20 cellular contexts compared by ENCODE assay signal in the genomic region with DNA sequence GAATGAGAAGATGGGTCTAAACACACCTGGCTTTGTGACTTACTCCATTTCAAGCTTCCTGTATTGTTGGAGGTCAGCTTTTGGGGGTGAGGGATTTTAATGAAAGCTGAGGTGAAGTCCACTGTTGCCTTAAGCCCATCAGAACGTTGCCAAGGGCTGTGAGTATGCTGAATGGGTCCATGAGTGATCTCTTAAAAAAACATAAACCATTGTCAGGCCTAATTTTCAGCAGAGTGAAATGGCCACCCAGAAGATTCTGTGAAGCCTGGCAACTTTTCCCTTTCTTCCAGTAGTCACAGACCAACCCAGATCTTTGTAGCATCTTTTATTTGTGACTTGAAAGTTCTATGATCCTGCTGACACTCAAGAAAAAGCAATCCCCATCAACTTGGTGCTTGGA.
DNase-seq lines count a peak whose midpoint lies in the region; ATAC-seq and TF ChIP-seq lines count a peak whose summit lies in the region.
"Had no signal": no experiment of that assay in that cellular context is flagged by ENCODE, and none has a peak within 500 bp of the region (broad histone marks: within the 10 kb centered on the region; RNA-seq: fewer than 3 reads in every experiment).

No MANE protein-coding gene starts in this region.

- H3K9me3 Mint-ChIP-seq in CD8-positive, alpha-beta memory T cell = no peaks in the 10 kb centered on the region

- in situ Hi-C loops in brain microvascular endothelial cell (cut with HindIII; ENCODE audit: low pct_ligation_motif_present, low sequenced_read_pairs) (no loop called here), gastrocnemius medialis (cut with MboI; ENCODE audit: low sequenced_read_pairs in 4 of 4) (no loop called here)

- H3K4me3 Mint-ChIP-seq in CD8-positive, alpha-beta memory T cell = no peak overlapping the region
- H3K4me3 Mint-ChIP-seq: activated naive CD4-positive, alpha-beta T cell treated with anti-CD3 and anti-CD28 coated beads, Interleukin-2, amount 10 ng/mL, durations not matched to agents 7 days and 5 days; T-helper 1 cell treated with Interleukin-12 subunit alpha and Interleukin-12 subunit beta and Interleukin-4 antibody, amounts not matched to agents 30 μg/mL and 1 μg/mL, for 36 hours had no signal

- CTCF ChIA-PET in CD8-positive, alpha-beta memory T cell (lab: Charles Lee) = interaction anchor here (1.0 kb wide), 1 partner anchor 114 kb away, joined by 3 read pairs; no protein-coding TSS in a partner anchor

- no peaks in the 10 kb centered on the region for H3K9me3 ChIP-seq in CD8-positive, alpha-beta memory T cell (ENCODE audit: low read length)
- no peaks in the 10 kb centered on the region for H3K9me3 ChIP-seq in KOPT-K1 (ENCODE audit: insufficient read depth, low read length, poor library complexity, severe bottlenecking)
- H3K9me3 ChIP-seq in gastrocnemius medialis = no peaks in the 10 kb centered on the region
- no peaks in the 10 kb centered on the region for H3K9me3 ChIP-seq in stomach
- H3K9me3 ChIP-seq: esophagus squamous epithelium, tibial artery had no signal

- H3K36me3 ChIP-seq in CD8-positive, alpha-beta memory T cell (ENCODE audit: insufficient read depth, low read length) = no peaks in the 10 kb centered on the region
- H3K36me3 ChIP-seq in KOPT-K1 (ENCODE audit: insufficient read depth, low read length) (no peaks in the 10 kb centered on the region), brain microvascular endothelial cell (replicated peaks) (peaks cover 52% of the 10 kb centered on the region), gastrocnemius medialis (no peaks in the 10 kb centered on the region), stomach (no peaks in the 10 kb centered on the region)
- H3K36me3 ChIP-seq: cardiac muscle cell, tibial artery had no signal

- WGBS in stomach, 5 donors = 38 to 79% (median 56%) methylated on average over 1 of the region's 1 CpG

- POLR2A ChIA-PET in CD8-positive, alpha-beta memory T cell (lab: Charles Lee) = no interaction called here

- peak overlapping the region in 5 of 8 donors; percentile 11 to 66 (median 21) for H3K27ac Mint-ChIP-seq in CD8-positive, alpha-beta memory T cell

- intact Hi-C loops in gastrocnemius medialis (cut with DNase I; ENCODE audit: low total_unique reads) (no loop called here), stomach (cut with DNase I; ENCODE audit: low total_unique reads) (no loop called here)

- peaks cover 6 to 37% (median 13%) of the 10 kb centered on the region in 3 donors for H3K36me3 Mint-ChIP-seq in CD8-positive, alpha-beta memory T cell

- peaks cover 66 to 92% (median 79%) of the 10 kb centered on the region in 3 donors for H3K4me1 Mint-ChIP-seq in CD8-positive, alpha-beta memory T cell

- no peaks in the 10 kb centered on the region for H3K27me3 Mint-ChIP-seq in CD8-positive, alpha-beta memory T cell
- H3K27me3 Mint-ChIP-seq: activated naive CD4-positive, alpha-beta T cell treated with anti-CD3 and anti-CD28 coated beads, Interleukin-2, amount 10 ng/mL, durations not matched to agents 7 days and 5 days had no signal

- no peak for TF ChIP-seq EP300 in stomach (IDR thresholded peaks at IDR 0.05)

- no peak overlapping the region for H3K4me3 ChIP-seq in CD8-positive, alpha-beta memory T cell (ENCODE audit: low read length)
- H3K4me3 ChIP-seq in brain microvascular endothelial cell (ENCODE audit: low read depth, low read length) = no peak overlapping the region
- no peak overlapping the region for H3K4me3 ChIP-seq in gastrocnemius medialis
- H3K4me3 ChIP-seq in stomach = no peak overlapping the region
- H3K4me3 ChIP-seq: cardiac muscle cell, esophagus squamous epithelium, tibial artery had no signal

- no peak for DNase-seq in CD8-positive, alpha-beta memory T cell
- DNase-seq in brain microvascular endothelial cell = no peak
- no peak for DNase-seq in gastrocnemius medialis
- DNase-seq in stomach = no peak
- DNase-seq: activated naive CD4-positive, alpha-beta T cell treated with anti-CD3 and anti-CD28 coated beads, Interleukin-2, amount 10 ng/mL, durations not matched to agents 7 days and 5 days; esophagus squamous epithelium; KBM-7; NCI-H1092 treated with DMSO at 0.1 percent for 48 hours; NCI-H2171; NK-92 treated with Interleukin-12 subunit alpha and Interleukin-12 subunit beta, amount 100 ng/mL, for 24 hours; SHP77; stimulated activated CD4-positive, alpha-beta T cell treated with anti-CD3 and anti-CD28 coated beads, Interleukin-4, amount 100 ng/mL, for 24 hours; stimulated activated CD8-positive, alpha-beta memory T cell treated with anti-CD3 and anti-CD28 coated beads, Interleukin-4, amount 100 ng/mL, for 48 hours had no signal

- no peak for ATAC-seq in gastrocnemius medialis
- ATAC-seq in GM19328 (IDR thresholded peaks at IDR 0.05; ENCODE audit: unreplicated experiment) = no peak
- ATAC-seq in HG02571 (IDR thresholded peaks at IDR 0.05; ENCODE audit: unreplicated experiment) = no peak

- peaks cover 35% of the 10 kb centered on the region for H3K4me1 ChIP-seq in CD8-positive, alpha-beta memory T cell (ENCODE audit: insufficient read depth, low read length)
- peaks cover 56 to 70% of the 10 kb centered on the region in 2 donors for H3K4me1 ChIP-seq in gastrocnemius medialis
- peaks cover 35 to 57% (median 45%) of the 10 kb centered on the region in 4 donors for H3K4me1 ChIP-seq in stomach

- no peak overlapping the region for H3K27ac ChIP-seq in CD8-positive, alpha-beta memory T cell (ENCODE audit: low read depth, low read length)
- H3K27ac ChIP-seq in KOPT-K1 (ENCODE audit: low read depth, low read length, poor library complexity, severe bottlenecking) (peak overlapping the region; percentile 48), brain microvascular endothelial cell (peak overlapping the region; percentile 100), gastrocnemius medialis (peak overlapping the region; percentile 6 to 77 (median 66)), stomach (peak overlapping the region in 1 of 5 donors; percentile 20)
- H3K27ac ChIP-seq: cardiac muscle cell, HL-60 had no signal

- H3K27me3 ChIP-seq in CD8-positive, alpha-beta memory T cell (ENCODE audit: insufficient read depth, low read length, poor library complexity, severe bottlenecking) = no peaks in the 10 kb centered on the region
- H3K27me3 ChIP-seq in brain microvascular endothelial cell (replicated peaks) (no peaks in the 10 kb centered on the region), gastrocnemius medialis (no peaks in the 10 kb centered on the region), stomach (no peaks in the 10 kb centered on the region)
- H3K27me3 ChIP-seq: cardiac muscle cell, esophagus squamous epithelium, tibial artery had no signal

- no peak for TF ChIP-seq POLR2A in gastrocnemius medialis (IDR thresholded peaks at IDR 0.05)
- TF ChIP-seq POLR2A in stomach (IDR thresholded peaks at IDR 0.05) = no peak

- no peak for TF ChIP-seq CTCF in brain microvascular endothelial cell (IDR thresholded peaks at IDR 0.05; ENCODE audit: low read depth, low read length, missing control alignments)
- no peak for TF ChIP-seq CTCF in gastrocnemius medialis (IDR thresholded peaks at IDR 0.05 in 4 of 5, conservative IDR thresholded peaks at IDR 0.05 in 1 of 5)
- TF ChIP-seq CTCF in stomach (IDR thresholded peaks at IDR 0.05) = no peak
